In genomic region chr9:91150273-91151013, GRCh38 we compare ENCODE assay signal across 17 cellular contexts.
DNase-seq lines count a peak whose midpoint lies in the region; ATAC-seq, FAIRE-seq and TF ChIP-seq lines count a peak whose summit lies in the region.
"Had no signal": no experiment of that assay in that cellular context is flagged by ENCODE, and none has a peak within 500 bp of the region (broad histone marks: within the 10 kb centered on the region; RNA-seq: fewer than 3 reads in every experiment).

No MANE protein-coding gene starts in this region.

- no peak for TF ChIP-seq POLR2A in stomach (IDR thresholded peaks at IDR 0.05)

- H3K27ac Mint-ChIP-seq in activated CD8-positive, alpha-beta memory T cell treated with anti-CD3 and anti-CD28 coated beads, Interleukin-2, amount 10 ng/mL, durations not matched to agents 7 days and 5 days: peak overlapping the region; percentile 94
- peak overlapping the region; percentile 93 for H3K27ac Mint-ChIP-seq in dendritic cell treated with granulocyte-macrophage colony-stimulating factor and Interleukin-4, amounts not matched to agents 40 ng/mL and 50 ng/mL, for 4 days
- H3K27ac Mint-ChIP-seq: nephron progenitor cell, type B pancreatic cell had no signal

- intact Hi-C loops in dendritic cell treated with granulocyte-macrophage colony-stimulating factor and Interleukin-4, amounts not matched to agents 40 ng/mL and 50 ng/mL, for 4 days (cut with micrococcal nuclease): loop anchor here (1.0 kb wide), 2 partner anchors 43 to 47 kb away; no protein-coding TSS in a partner anchor
- intact Hi-C loops in stomach (cut with DNase I; ENCODE audit: low total_unique reads): no loop called here

- H3K27me3 ChIP-seq in RWPE2 (ENCODE audit: insufficient read depth, poor library complexity, severe bottlenecking) (no peaks in the 10 kb centered on the region), stomach (no peaks in the 10 kb centered on the region)

- H3K4me3 Mint-ChIP-seq in activated CD8-positive, alpha-beta memory T cell treated with anti-CD3 and anti-CD28 coated beads, Interleukin-2, amount 10 ng/mL, durations not matched to agents 7 days and 5 days: peak overlapping the region; percentile 51
- H3K4me3 Mint-ChIP-seq in dendritic cell treated with granulocyte-macrophage colony-stimulating factor and Interleukin-4, amounts not matched to agents 40 ng/mL and 50 ng/mL, for 4 days: no peak overlapping the region
- H3K4me3 Mint-ChIP-seq: nephron progenitor cell, type B pancreatic cell had no signal

- peaks cover 14% of the 10 kb centered on the region for H3K9me3 Mint-ChIP-seq in activated CD8-positive, alpha-beta memory T cell treated with anti-CD3 and anti-CD28 coated beads, Interleukin-2, amount 10 ng/mL, durations not matched to agents 7 days and 5 days (ENCODE audit: low read depth)
- H3K9me3 Mint-ChIP-seq in dendritic cell treated with granulocyte-macrophage colony-stimulating factor and Interleukin-4, amounts not matched to agents 40 ng/mL and 50 ng/mL, for 4 days: no peaks in the 10 kb centered on the region

- H3K4me1 ChIP-seq in RWPE2 (ENCODE audit: insufficient read depth, poor library complexity, severe bottlenecking) (peaks cover 16% of the 10 kb centered on the region), stomach (no peaks in the 10 kb centered on the region)

- no peak for ATAC-seq in activated CD8-positive, alpha-beta memory T cell treated with anti-CD3 and anti-CD28 coated beads, Interleukin-2, amount 10 ng/mL, durations not matched to agents 7 days and 5 days
- ATAC-seq in RWPE2 (ENCODE audit: low read depth) (no peak), HG03378 (IDR thresholded peaks at IDR 0.05; ENCODE audit: unreplicated experiment) (no peak)

- CTCF ChIA-PET in activated CD8-positive, alpha-beta memory T cell treated with anti-CD3 and anti-CD28 coated beads, Interleukin-2, amount 10 ng/mL, durations not matched to agents 7 days and 5 days (lab: Charles Lee): interaction anchor here (0.6 to 4.6 kb wide), 16 partner anchors 10 to 273 kb away, joined by 3 to 55 read pairs (median 8); partner anchors contain the start of gene NFIL3

- no peaks in the 10 kb centered on the region for H3K36me3 ChIP-seq in RWPE2 (ENCODE audit: low read depth)
- H3K36me3 ChIP-seq in stomach: no peaks in the 10 kb centered on the region

- H3K27ac ChIP-seq in RWPE2 (ENCODE audit: poor library complexity, severe bottlenecking) (peak overlapping the region; percentile 47), stomach (peak overlapping the region; percentile 6 to 50 (median 39))

- H3K27me3 Mint-ChIP-seq in activated CD8-positive, alpha-beta memory T cell treated with anti-CD3 and anti-CD28 coated beads, Interleukin-2, amount 10 ng/mL, durations not matched to agents 7 days and 5 days: peaks cover 2% of the 10 kb centered on the region
- H3K27me3 Mint-ChIP-seq in dendritic cell treated with granulocyte-macrophage colony-stimulating factor and Interleukin-4, amounts not matched to agents 40 ng/mL and 50 ng/mL, for 4 days: no peaks in the 10 kb centered on the region
- H3K27me3 Mint-ChIP-seq: type B pancreatic cell had no signal

- DNase-seq in activated CD8-positive, alpha-beta memory T cell treated with anti-CD3 and anti-CD28 coated beads, Interleukin-2, amount 10 ng/mL, durations not matched to agents 7 days and 5 days: no peak
- no peak for DNase-seq in activated CD8-positive, alpha-beta memory T cell treated with anti-CD3 and anti-CD28 coated beads, Interleukin-2, amount 50 U/mL, for 4 hours
- DNase-seq in RWPE2 (ENCODE audit: low spot score): no peak
- no peak for DNase-seq in stomach
- no peak for DNase-seq in NCI-H526 (lab: John Stamatoyannopoulos, UW)
- DNase-seq in GM19239 (ENCODE audit: insufficient read length, low spot score): no peak
- DNase-seq: activated CD8-positive, alpha-beta memory T cell treated with anti-CD3 and anti-CD28 coated beads, Interleukin-2, amount 50 U/mL, for 48 hours; DMS153; glutamatergic neuron; NCI-H1436; NCI-H526 treated with DMSO at 0.1 percent for 48 hours; nephron progenitor cell had no signal

- no peak for TF ChIP-seq EP300 in stomach (IDR thresholded peaks at IDR 0.05)

- TF ChIP-seq CTCF in RWPE2 (IDR thresholded peaks at IDR 0.05; ENCODE audit: poor library complexity, severe bottlenecking) (no peak), stomach (IDR thresholded peaks at IDR 0.05) (no peak)

- H3K4me1 Mint-ChIP-seq in activated CD8-positive, alpha-beta memory T cell treated with anti-CD3 and anti-CD28 coated beads, Interleukin-2, amount 10 ng/mL, durations not matched to agents 7 days and 5 days: peaks cover 92% of the 10 kb centered on the region
- peaks cover 72% of the 10 kb centered on the region for H3K4me1 Mint-ChIP-seq in dendritic cell treated with granulocyte-macrophage colony-stimulating factor and Interleukin-4, amounts not matched to agents 40 ng/mL and 50 ng/mL, for 4 days (ENCODE audit: low read depth)

- H3K9me3 ChIP-seq in RWPE2 (ENCODE audit: severe bottlenecking) (no peaks in the 10 kb centered on the region), stomach (peaks cover 0 to 11% (median 0%) of the 10 kb centered on the region in 4 donors)

- peaks cover 84% of the 10 kb centered on the region for H3K36me3 Mint-ChIP-seq in activated CD8-positive, alpha-beta memory T cell treated with anti-CD3 and anti-CD28 coated beads, Interleukin-2, amount 10 ng/mL, durations not matched to agents 7 days and 5 days
- peaks cover 40% of the 10 kb centered on the region for H3K36me3 Mint-ChIP-seq in dendritic cell treated with granulocyte-macrophage colony-stimulating factor and Interleukin-4, amounts not matched to agents 40 ng/mL and 50 ng/mL, for 4 days (ENCODE audit: low read depth)
- H3K36me3 Mint-ChIP-seq: type B pancreatic cell had no signal

- WGBS in stomach, 5 donors: 81 to 87% (median 84%) methylated on average over 3 of the region's 3 CpGs

- no peak for FAIRE-seq in GM19239 (lab: Jason Lieb, UNC)
- FAIRE-seq: bronchial epithelial cell, endothelial cell of umbilical vein had no signal

- H3K4me3 ChIP-seq in RWPE2 (ENCODE audit: severe bottlenecking) (no peak overlapping the region), stomach (no peak overlapping the region)
